Comparison of ENCODE assay signal across 1 cellular context in the genomic region with DNA sequence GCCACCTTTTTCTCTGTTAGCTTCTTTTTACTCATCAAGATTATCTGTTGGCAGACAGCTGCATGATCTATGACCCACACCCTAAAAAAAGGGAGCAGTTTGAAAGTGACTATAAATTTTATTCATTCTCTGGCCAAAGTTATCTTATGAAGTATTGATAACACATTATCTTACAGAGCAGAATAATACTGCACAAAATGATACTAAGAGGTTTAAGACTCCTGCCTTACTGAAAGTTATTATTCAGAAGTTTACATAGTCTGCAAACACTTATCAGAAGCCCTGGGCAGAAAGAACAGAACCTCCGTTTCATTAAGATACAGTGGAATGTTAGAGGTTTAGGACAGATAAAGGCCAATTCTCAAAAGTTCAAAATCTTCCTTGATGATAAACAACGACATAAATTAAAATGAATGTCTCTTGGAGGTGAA.
TF ChIP-seq lines count a peak whose summit lies in the region.

No MANE protein-coding gene starts in this region.

TF ChIP-seq in K562, 482 proteins besides CTCF, POLR2A, EP300 and RAD21 (continued from another document and continues in another):
- TF ChIP-seq MAFK (IDR thresholded peaks at IDR 0.05; ENCODE audit: low read length) (no peak), FOXK2 (conservative IDR thresholded peaks at IDR 0.05 in 1 of 2, IDR thresholded peaks at IDR 0.05 in 1 of 2; ENCODE audit: low read depth in 2 of 2) (peak in 1 of 2 experiments; percentile 47; a peak in 1 of 4 replicates), HDAC2 (IDR thresholded peaks at IDR 0.05) (peak; percentile 92), SREBF1 (IDR thresholded peaks at IDR 0.05; ENCODE audit: borderline replicate concordance, low read depth, low read length) (no peak), FOXA3 (CRISPR knock-in tag; conservative IDR thresholded peaks at IDR 0.05 in 1 of 2, IDR thresholded peaks at IDR 0.05 in 1 of 2) (peak in 1 of 2 experiments; percentile 87; a peak in 2 of 4 replicates), MBD2 (IDR thresholded peaks at IDR 0.05; ENCODE audit: borderline replicate concordance, low read depth) (peak; percentile 50; the same call in 1 of the 2 replicates), TAF9B (IDR thresholded peaks at IDR 0.05; ENCODE audit: partially characterized antibody) (peak; percentile 39), PCBP2 (IDR thresholded peaks at IDR 0.05; ENCODE audit: low read depth, low read length, poor library complexity, severe bottlenecking) (no peak), MTA3 (IDR thresholded peaks at IDR 0.05; ENCODE audit: borderline replicate concordance) (peak; percentile 32), JUND (IDR thresholded peaks at IDR 0.05; ENCODE audit: borderline replicate concordance, low read depth, low read length) (peak; percentile 38; the same call in 1 of the 2 replicates), JUND (tag; IDR thresholded peaks at IDR 0.05; ENCODE audit: borderline replicate concordance, low read depth, low read length) (no peak; the same call in 2 of the 3 replicates), PHB2 (IDR thresholded peaks at IDR 0.05; ENCODE audit: low read depth) (peak; percentile 89), CBFA2T3 (IDR thresholded peaks at IDR 0.05) (peak; percentile 98), TRIM24 (IDR thresholded peaks at IDR 0.05) (peak; percentile 79 to 89; a peak in 3 of 4 replicates), MIER1 (IDR thresholded peaks at IDR 0.05; ENCODE audit: low read depth) (no peak), NONO (IDR thresholded peaks at IDR 0.05; ENCODE audit: low read depth in 2 of 2, low read length in 1 of 2) (peak in 1 of 2 experiments; percentile 40; a peak in 1 of 4 replicates), ZFP1 (CRISPR knock-in tag; IDR thresholded peaks at IDR 0.05) (no peak), POLR2AphosphoS5 (IDR thresholded peaks at IDR 0.05; ENCODE audit: control insufficient read depth, insufficient read depth, low read depth, low read length) (peak; percentile 54; the same call in 1 of the 2 replicates), KLF16 (IDR thresholded peaks at IDR 0.05) (peak; percentile 92), CREB1 (IDR thresholded peaks at IDR 0.05) (peak; percentile 80; the same call in 1 of the 2 replicates), CREB1 (CRISPR knock-in tag; IDR thresholded peaks at IDR 0.05) (no peak), CXXC5 (CRISPR knock-in tag; IDR thresholded peaks at IDR 0.05) (peak; percentile 27; the same call in 1 of the 2 replicates), TRIM28 (IDR thresholded peaks at IDR 0.05) (peak; percentile 38; the same call in 1 of the 2 replicates), ZNF431 (CRISPR knock-in tag; IDR thresholded peaks at IDR 0.05) (no peak), SMAD4 (CRISPR knock-in tag; conservative IDR thresholded peaks at IDR 0.05) (peak; percentile 50; the same call in 1 of the 2 replicates), HDAC3 (IDR thresholded peaks at IDR 0.05; ENCODE audit: borderline replicate concordance, partially characterized antibody) (peak; percentile 89), KLF6 (CRISPR knock-in tag; IDR thresholded peaks at IDR 0.05; ENCODE audit: borderline replicate concordance) (peak; percentile 50; the same call in 1 of the 2 replicates), ZNF274 (IDR thresholded peaks at IDR 0.05; ENCODE audit: borderline replicate concordance, low read depth, low read length) (0 out of 2 replicates have a peak, but pooled peaks have one; percentile 17), CC2D1A (IDR thresholded peaks at IDR 0.05) (peak; percentile 96; the same call in 1 of the 2 replicates), RBBP5 (IDR thresholded peaks at IDR 0.05; ENCODE audit: borderline replicate concordance, insufficient read depth, low read length, poor library complexity, severe bottlenecking) (no peak), SMAD1 (IDR thresholded peaks at IDR 0.05; ENCODE audit: low read depth, low read length, partially characterized antibody) (peak; percentile 58), SMARCA4 (IDR thresholded peaks at IDR 0.05) (peak; percentile 96), TARDBP (IDR thresholded peaks at IDR 0.05) (peak; percentile 63; the same call in 1 of the 2 replicates), STAT5A (IDR thresholded peaks at IDR 0.05; ENCODE audit: borderline replicate concordance, low read length) (peak; percentile 85), CCAR2 (IDR thresholded peaks at IDR 0.05; ENCODE audit: low read depth, low read length) (no peak), POLR2H (tag; IDR thresholded peaks at IDR 0.05; ENCODE audit: low read depth) (peak; percentile 32; the same call in 1 of the 2 replicates), LCOR (CRISPR knock-in tag; IDR thresholded peaks at IDR 0.05) (no peak), NR2C1 (IDR thresholded peaks at IDR 0.05) (peak; percentile 14; the same call in 1 of the 2 replicates), NR2C1 (tag; IDR thresholded peaks at IDR 0.05) (no peak), NCOA1 (IDR thresholded peaks at IDR 0.05; ENCODE audit: low read depth) (peak; percentile 85), NEUROD1 (IDR thresholded peaks at IDR 0.05; ENCODE audit: borderline replicate concordance, low read depth, low read length, partially characterized antibody) (peak; percentile 12), SMARCC2 (IDR thresholded peaks at IDR 0.05; ENCODE audit: low read depth) (peak; percentile 96), MAZ (CRISPR knock-in tag; conservative IDR thresholded peaks at IDR 0.05 in 1 of 2, IDR thresholded peaks at IDR 0.05 in 1 of 2) (peak; percentile 12 to 37; a peak in 1 of 4 replicates), FOXM1 (IDR thresholded peaks at IDR 0.05; ENCODE audit: low read depth) (peak; percentile 96), FOXM1 (CRISPR knock-in tag; IDR thresholded peaks at IDR 0.05; ENCODE audit: low read depth) (no peak), DACH1 (IDR thresholded peaks at IDR 0.05; ENCODE audit: partially characterized antibody) (peak; percentile 74), ZNF436 (CRISPR knock-in tag; IDR thresholded peaks at IDR 0.05) (no peak), THRAP3 (IDR thresholded peaks at IDR 0.05; ENCODE audit: borderline replicate concordance) (no peak), DNMT1 (IDR thresholded peaks at IDR 0.05) (no peak), SOX6 (IDR thresholded peaks at IDR 0.05) (peak; percentile 97), ZNF584 (CRISPR knock-in tag; IDR thresholded peaks at IDR 0.05; ENCODE audit: low read depth) (peak; percentile 63; the same call in 1 of the 2 replicates), RCOR1 (IDR thresholded peaks at IDR 0.05; ENCODE audit: borderline replicate concordance in 1 of 2, low read depth in 2 of 2, low read length in 2 of 2) (peak in 1 of 2 experiments; percentile 74; a peak in 1 of 4 replicates), ZEB2 (IDR thresholded peaks at IDR 0.05) (peak; percentile 37; the same call in 1 of the 2 replicates), CTBP1 (IDR thresholded peaks at IDR 0.05; ENCODE audit: borderline replicate concordance) (peak; percentile 50; the same call in 1 of the 2 replicates), TAL1 (IDR thresholded peaks at IDR 0.05) (peak; percentile 97)
- TF ChIP-seq, protein P1, sequence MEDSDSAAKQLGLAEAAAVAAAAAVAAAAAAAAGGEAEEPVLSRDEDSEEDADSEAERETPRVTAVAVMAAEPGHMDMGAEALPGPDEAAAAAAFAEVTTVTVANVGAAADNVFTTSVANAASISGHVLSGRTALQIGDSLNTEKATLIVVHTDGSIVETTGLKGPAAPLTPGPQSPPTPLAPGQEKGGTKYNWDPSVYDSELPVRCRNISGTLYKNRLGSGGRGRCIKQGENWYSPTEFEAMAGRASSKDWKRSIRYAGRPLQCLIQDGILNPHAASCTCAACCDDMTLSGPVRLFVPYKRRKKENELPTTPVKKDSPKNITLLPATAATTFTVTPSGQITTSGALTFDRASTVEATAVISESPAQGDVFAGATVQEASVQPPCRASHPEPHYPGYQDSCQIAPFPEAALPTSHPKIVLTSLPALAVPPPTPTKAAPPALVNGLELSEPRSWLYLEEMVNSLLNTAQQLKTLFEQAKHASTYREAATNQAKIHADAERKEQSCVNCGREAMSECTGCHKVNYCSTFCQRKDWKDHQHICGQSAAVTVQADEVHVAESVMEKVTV (CRISPR knock-in tag; IDR thresholded peaks at IDR 0.05): 0 out of 2 replicates have a peak, but pooled peaks have one; percentile 19
- TF ChIP-seq, protein P2, sequence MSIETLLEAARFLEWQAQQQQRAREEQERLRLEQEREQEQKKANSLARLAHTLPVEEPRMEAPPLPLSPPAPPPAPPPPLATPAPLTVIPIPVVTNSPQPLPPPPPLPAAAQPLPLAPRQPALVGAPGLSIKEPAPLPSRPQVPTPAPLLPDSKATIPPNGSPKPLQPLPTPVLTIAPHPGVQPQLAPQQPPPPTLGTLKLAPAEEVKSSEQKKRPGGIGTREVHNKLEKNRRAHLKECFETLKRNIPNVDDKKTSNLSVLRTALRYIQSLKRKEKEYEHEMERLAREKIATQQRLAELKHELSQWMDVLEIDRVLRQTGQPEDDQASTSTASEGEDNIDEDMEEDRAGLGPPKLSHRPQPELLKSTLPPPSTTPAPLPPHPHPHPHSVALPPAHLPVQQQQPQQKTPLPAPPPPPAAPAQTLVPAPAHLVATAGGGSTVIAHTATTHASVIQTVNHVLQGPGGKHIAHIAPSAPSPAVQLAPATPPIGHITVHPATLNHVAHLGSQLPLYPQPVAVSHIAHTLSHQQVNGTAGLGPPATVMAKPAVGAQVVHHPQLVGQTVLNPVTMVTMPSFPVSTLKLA (conservative IDR thresholded peaks at IDR 0.05): peak in 1 of 2 experiments; percentile 52; a peak in 2 of 4 replicates
- TF ChIP-seq, protein P3, sequence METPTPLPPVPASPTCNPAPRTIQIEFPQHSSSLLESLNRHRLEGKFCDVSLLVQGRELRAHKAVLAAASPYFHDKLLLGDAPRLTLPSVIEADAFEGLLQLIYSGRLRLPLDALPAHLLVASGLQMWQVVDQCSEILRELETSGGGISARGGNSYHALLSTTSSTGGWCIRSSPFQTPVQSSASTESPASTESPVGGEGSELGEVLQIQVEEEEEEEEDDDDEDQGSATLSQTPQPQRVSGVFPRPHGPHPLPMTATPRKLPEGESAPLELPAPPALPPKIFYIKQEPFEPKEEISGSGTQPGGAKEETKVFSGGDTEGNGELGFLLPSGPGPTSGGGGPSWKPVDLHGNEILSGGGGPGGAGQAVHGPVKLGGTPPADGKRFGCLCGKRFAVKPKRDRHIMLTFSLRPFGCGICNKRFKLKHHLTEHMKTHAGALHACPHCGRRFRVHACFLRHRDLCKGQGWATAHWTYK (CRISPR knock-in tag; IDR thresholded peaks at IDR 0.05): peak; percentile 33; the same call in 1 of the 2 replicates
- TF ChIP-seq, protein P4, sequence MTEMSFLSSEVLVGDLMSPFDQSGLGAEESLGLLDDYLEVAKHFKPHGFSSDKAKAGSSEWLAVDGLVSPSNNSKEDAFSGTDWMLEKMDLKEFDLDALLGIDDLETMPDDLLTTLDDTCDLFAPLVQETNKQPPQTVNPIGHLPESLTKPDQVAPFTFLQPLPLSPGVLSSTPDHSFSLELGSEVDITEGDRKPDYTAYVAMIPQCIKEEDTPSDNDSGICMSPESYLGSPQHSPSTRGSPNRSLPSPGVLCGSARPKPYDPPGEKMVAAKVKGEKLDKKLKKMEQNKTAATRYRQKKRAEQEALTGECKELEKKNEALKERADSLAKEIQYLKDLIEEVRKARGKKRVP (CRISPR knock-in tag; IDR thresholded peaks at IDR 0.05): peak; percentile 35; the same call in 1 of the 2 replicates
- TF ChIP-seq, protein P5, sequence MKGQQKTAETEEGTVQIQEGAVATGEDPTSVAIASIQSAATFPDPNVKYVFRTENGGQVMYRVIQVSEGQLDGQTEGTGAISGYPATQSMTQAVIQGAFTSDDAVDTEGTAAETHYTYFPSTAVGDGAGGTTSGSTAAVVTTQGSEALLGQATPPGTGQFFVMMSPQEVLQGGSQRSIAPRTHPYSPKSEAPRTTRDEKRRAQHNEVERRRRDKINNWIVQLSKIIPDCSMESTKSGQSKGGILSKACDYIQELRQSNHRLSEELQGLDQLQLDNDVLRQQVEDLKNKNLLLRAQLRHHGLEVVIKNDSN (CRISPR knock-in tag; IDR thresholded peaks at IDR 0.05): no peak
- TF ChIP-seq, protein P6, sequence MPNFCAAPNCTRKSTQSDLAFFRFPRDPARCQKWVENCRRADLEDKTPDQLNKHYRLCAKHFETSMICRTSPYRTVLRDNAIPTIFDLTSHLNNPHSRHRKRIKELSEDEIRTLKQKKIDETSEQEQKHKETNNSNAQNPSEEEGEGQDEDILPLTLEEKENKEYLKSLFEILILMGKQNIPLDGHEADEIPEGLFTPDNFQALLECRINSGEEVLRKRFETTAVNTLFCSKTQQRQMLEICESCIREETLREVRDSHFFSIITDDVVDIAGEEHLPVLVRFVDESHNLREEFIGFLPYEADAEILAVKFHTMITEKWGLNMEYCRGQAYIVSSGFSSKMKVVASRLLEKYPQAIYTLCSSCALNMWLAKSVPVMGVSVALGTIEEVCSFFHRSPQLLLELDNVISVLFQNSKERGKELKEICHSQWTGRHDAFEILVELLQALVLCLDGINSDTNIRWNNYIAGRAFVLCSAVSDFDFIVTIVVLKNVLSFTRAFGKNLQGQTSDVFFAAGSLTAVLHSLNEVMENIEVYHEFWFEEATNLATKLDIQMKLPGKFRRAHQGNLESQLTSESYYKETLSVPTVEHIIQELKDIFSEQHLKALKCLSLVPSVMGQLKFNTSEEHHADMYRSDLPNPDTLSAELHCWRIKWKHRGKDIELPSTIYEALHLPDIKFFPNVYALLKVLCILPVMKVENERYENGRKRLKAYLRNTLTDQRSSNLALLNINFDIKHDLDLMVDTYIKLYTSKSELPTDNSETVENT (CRISPR knock-in tag; IDR thresholded peaks at IDR 0.05): no peak
- TF ChIP-seq, protein P7, sequence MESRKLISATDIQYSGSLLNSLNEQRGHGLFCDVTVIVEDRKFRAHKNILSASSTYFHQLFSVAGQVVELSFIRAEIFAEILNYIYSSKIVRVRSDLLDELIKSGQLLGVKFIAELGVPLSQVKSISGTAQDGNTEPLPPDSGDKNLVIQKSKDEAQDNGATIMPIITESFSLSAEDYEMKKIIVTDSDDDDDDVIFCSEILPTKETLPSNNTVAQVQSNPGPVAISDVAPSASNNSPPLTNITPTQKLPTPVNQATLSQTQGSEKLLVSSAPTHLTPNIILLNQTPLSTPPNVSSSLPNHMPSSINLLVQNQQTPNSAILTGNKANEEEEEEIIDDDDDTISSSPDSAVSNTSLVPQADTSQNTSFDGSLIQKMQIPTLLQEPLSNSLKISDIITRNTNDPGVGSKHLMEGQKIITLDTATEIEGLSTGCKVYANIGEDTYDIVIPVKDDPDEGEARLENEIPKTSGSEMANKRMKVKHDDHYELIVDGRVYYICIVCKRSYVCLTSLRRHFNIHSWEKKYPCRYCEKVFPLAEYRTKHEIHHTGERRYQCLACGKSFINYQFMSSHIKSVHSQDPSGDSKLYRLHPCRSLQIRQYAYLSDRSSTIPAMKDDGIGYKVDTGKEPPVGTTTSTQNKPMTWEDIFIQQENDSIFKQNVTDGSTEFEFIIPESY (CRISPR knock-in tag; IDR thresholded peaks at IDR 0.05): no peak
- TF ChIP-seq, protein P8, sequence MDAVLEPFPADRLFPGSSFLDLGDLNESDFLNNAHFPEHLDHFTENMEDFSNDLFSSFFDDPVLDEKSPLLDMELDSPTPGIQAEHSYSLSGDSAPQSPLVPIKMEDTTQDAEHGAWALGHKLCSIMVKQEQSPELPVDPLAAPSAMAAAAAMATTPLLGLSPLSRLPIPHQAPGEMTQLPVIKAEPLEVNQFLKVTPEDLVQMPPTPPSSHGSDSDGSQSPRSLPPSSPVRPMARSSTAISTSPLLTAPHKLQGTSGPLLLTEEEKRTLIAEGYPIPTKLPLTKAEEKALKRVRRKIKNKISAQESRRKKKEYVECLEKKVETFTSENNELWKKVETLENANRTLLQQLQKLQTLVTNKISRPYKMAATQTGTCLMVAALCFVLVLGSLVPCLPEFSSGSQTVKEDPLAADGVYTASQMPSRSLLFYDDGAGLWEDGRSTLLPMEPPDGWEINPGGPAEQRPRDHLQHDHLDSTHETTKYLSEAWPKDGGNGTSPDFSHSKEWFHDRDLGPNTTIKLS (IDR thresholded peaks at IDR 0.05; ENCODE audit: borderline replicate concordance, low read depth): no peak
